ENCODE assay signal across 11 cellular contexts in the genomic region with DNA sequence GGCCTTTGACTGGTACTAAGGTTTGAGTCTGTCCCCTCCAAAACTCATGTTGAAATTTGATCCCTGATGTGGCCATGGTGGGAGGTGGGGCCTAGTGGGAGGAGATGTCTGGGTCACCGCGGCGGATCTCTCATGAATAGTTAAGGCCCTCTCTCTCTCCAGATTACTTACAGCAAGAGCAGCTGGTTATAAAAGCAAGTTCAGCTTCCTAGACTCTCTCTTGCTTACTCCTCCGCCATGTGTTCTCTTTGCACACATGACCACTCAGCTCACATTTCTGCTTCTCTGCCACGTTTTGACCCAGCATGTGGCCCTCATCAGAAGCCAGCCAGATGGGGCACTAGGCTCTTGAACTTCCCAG. TPM values are rescaled to one million over a fixed set of nuclear protein-coding genes. Genes with fewer than 3 reads are reported as not detected.
A peak's percentile ranks its signal among the peaks of the same experiment; 100 is the strongest.
DNase-seq lines count a peak whose midpoint lies in the region; ATAC-seq and TF ChIP-seq lines count a peak whose summit lies in the region.
"Had no signal": no experiment of that assay in that cellular context is flagged by ENCODE, and none has a peak within 500 bp of the region (broad histone marks: within the 10 kb centered on the region; RNA-seq: fewer than 3 reads in every experiment).

No MANE protein-coding gene starts in this region.

- no peak for ATAC-seq in GM21390 (IDR thresholded peaks at IDR 0.05; ENCODE audit: unreplicated experiment)

- 80% methylated on average over 5 of the region's 5 CpGs for WGBS in suprapubic skin

- DNase-seq in NCI-H2227 (lab: John Stamatoyannopoulos, UW; ENCODE audit: unreplicated experiment) (peak; percentile 2), NCI-H2227 treated with DMSO at 0.1 percent for 48 hours (lab: John Stamatoyannopoulos, UW) (no peak), RPMI7951 (ENCODE audit: low read depth) (peak; percentile 26), left kidney (ENCODE audit: low read depth, low spot score) (peak; percentile 95), suprapubic skin (ENCODE audit: low spot score in 2 of 2) (peak; percentile 42 to 69), HuH-7.5 (ENCODE audit: low spot score) (no peak), DMS53 (lab: John Stamatoyannopoulos, UW) (no peak)
- DNase-seq: activated CD8-positive, alpha-beta memory T cell treated with anti-CD3 and anti-CD28 coated beads, Interleukin-2, amount 50 U/mL, for 48 hours; amygdala; testis had no signal

- H3K9me3 ChIP-seq in suprapubic skin, result no peaks in the 10 kb centered on the region
- H3K9me3 ChIP-seq: testis had no signal

- H3K4me3 ChIP-seq in suprapubic skin, result no peak overlapping the region
- H3K4me3 ChIP-seq: testis had no signal

- no peak for TF ChIP-seq POLR2A in suprapubic skin (IDR thresholded peaks at IDR 0.05)

- no peaks in the 10 kb centered on the region for H3K36me3 ChIP-seq in suprapubic skin

- H3K27me3 ChIP-seq in suprapubic skin, result no peaks in the 10 kb centered on the region
- H3K27me3 ChIP-seq: testis had no signal

- no peak overlapping the region for H3K27ac ChIP-seq in suprapubic skin
- H3K27ac ChIP-seq: testis had no signal

- no peak for TF ChIP-seq CTCF in suprapubic skin (IDR thresholded peaks at IDR 0.05)

- no peaks in the 10 kb centered on the region for H3K4me1 ChIP-seq in suprapubic skin
- H3K4me1 ChIP-seq: testis had no signal

- TF ChIP-seq EP300 in suprapubic skin (IDR thresholded peaks at IDR 0.05), result no peak

RNA-seq across cellular contexts. Expression of gene ZMIZ1, which starts 29.9 kb away (rescaled TPM):
- total RNA-seq in RPMI7951 (2014; rRNA removed; shearing (Covaris generic)), result 15.4 and 20.2 TPM in 2 replicates
- total RNA-seq in suprapubic skin, result 100 to 1,000 TPM in 1 of 4 donors, 10 to 100 TPM in 3; 71.9 to 104 (median 79.5) TPM

Comparison
In these comparisons a context has a peak if more than half of its experiments do, and no peak if none do; other contexts are left out.
1. DNase-seq: peak in NCI-H2227 (single experiment), RPMI7951 (single experiment), left kidney (single experiment) and suprapubic skin (2 of 2); none in NCI-H2227 treated with DMSO at 0.1 percent for 48 hours (single experiment), HuH-7.5 (single experiment) and DMS53 (single experiment).